Comparison of ENCODE assay signal across 8 cellular contexts in the genomic region with DNA sequence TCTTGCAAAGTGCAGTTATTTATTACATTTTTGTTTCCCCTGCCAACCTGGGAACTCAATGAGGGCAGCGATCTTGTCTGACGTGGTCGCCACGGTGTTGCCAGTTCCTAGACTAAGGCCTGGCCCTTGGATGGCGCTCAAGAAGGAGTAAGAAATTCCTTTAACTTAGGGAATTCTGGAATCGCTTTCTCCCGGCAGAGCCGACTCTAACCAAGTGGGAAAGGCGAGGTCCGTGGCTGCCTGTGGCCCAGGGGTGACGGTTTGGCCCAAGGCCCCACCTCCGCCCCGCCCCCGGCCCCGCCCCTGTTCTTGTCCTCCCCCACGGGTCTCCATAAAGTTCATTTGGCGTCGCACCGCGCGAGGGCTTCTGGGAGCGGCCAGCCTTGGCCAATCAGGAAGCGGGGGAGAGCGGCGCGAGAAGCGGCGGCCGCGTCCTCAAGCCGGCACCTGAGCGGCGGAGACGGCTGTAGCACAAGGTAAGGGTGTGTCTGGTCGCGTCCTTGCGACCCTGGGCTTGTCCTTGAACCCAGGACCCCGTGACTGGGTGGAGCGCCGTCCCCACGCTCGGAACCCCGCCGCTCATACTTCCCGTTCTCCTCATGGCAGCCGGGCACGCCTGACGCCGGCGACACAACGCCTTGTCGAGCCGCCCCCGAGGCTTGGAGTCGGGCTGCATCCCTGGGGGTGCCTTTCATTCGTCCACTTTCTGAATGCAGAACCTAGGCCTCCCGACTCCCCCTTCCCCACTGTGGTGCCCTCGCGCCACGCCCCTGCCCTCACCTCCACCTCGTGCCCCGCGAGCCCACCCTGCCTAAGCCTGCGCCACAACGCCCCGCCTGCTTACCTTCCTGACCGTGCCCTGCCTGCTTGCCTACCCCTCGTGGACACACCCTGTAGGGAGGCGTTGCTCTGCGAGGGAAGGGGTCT. TPM values are rescaled to one million over a fixed set of nuclear protein-coding genes. Genes with fewer than 3 reads are reported as not detected.
A peak's percentile ranks its signal among the peaks of the same experiment; 100 is the strongest.
DNase-seq lines count a peak whose midpoint lies in the region; ATAC-seq and TF ChIP-seq lines count a peak whose summit lies in the region.

Gene NUP93 (plus strand): TSS at position 394 of the 927 bp plus-strand sequence. CDS start 18,119 bp downstream, outside the sequence.

- no peak for TF ChIP-seq EP300 in esophagus muscularis mucosa (IDR thresholded peaks at IDR 0.05)

- no TSS peak for BruUV-seq in Panc1 (replicated peaks; lab: Mats Ljungman, UMichigan)

- no peaks in the 10 kb centered on the region for H3K27me3 Mint-ChIP-seq in activated T-cell treated with anti-CD3 and anti-CD28 coated beads, Interleukin-2, amount 50 U/mL, for 4 hours (ENCODE audit: low read depth)

- H3K9me3 ChIP-seq in Panc1 (ENCODE audit: control insufficient read depth, insufficient read depth, low read depth, low read length) (no peaks in the 10 kb centered on the region), esophagus muscularis mucosa (no peaks in the 10 kb centered on the region)

- peak within 1 kb of the TSS; percentile 85 for H2AFZ ChIP-seq in KMS-11 (ENCODE audit: low read depth)

- H3K9ac ChIP-seq in KMS-11: peak within 1 kb of the TSS; percentile 79

- H3K4me3 ChIP-seq in KMS-11 (IDR thresholded peaks at IDR 0.05; ENCODE audit: insufficient read depth, low read depth, low read length): no peak within 1 kb of the TSS
- H3K4me3 ChIP-seq in Panc1 (ENCODE audit: low read depth in 2 of 2, low read length in 2 of 2): peak within 1 kb of the TSS; percentile 85 to 93
- peak within 1 kb of the TSS; percentile 80 to 95 (median 84) for H3K4me3 ChIP-seq in esophagus muscularis mucosa

- no peaks in the 10 kb centered on the region for H4K20me1 ChIP-seq in KMS-11 (ENCODE audit: insufficient read depth)

- H3K36me3 Mint-ChIP-seq in activated T-cell treated with anti-CD3 and anti-CD28 coated beads, Interleukin-2, amount 50 U/mL, for 4 hours (ENCODE audit: insufficient read depth): no peaks in the 10 kb centered on the region

- H3K4me3 Mint-ChIP-seq in activated T-cell treated with anti-CD3 and anti-CD28 coated beads, Interleukin-2, amount 50 U/mL, for 4 hours: no peak within 1 kb of the TSS

- ATAC-seq in GM21723 (IDR thresholded peaks at IDR 0.05; ENCODE audit: unreplicated experiment): peak; percentile 72
- peak; percentile 98 for ATAC-seq in Panc1
- ATAC-seq in activated T-cell treated with anti-CD3 and anti-CD28 coated beads, Interleukin-2, amount 50 U/mL, for 4 hours: peak; percentile 93 to 96

- intact Hi-C loops in Panc1 (cut with micrococcal nuclease; ENCODE audit: unreplicated experiment): no loop called here
- intact Hi-C loops in esophagus muscularis mucosa (cut with DNase I): no loop called here

- H3K9me3 Mint-ChIP-seq in activated T-cell treated with anti-CD3 and anti-CD28 coated beads, Interleukin-2, amount 50 U/mL, for 4 hours: no peaks in the 10 kb centered on the region

- peak; percentile 29 for TF ChIP-seq POLR2A in esophagus muscularis mucosa (IDR thresholded peaks at IDR 0.05; ENCODE audit: low read depth)

- no peaks in the 10 kb centered on the region for H3K36me3 ChIP-seq in KMS-11 (ENCODE audit: insufficient read depth)
- no peaks in the 10 kb centered on the region; the same call in 1 of the 2 replicates for H3K36me3 ChIP-seq in Panc1 (ENCODE audit: control insufficient read depth, insufficient read depth, low read length)
- H3K36me3 ChIP-seq in esophagus muscularis mucosa: no peaks in the 10 kb centered on the region

- under 1% methylated on average over 23 of the region's 70 CpGs for WGBS in esophagus muscularis mucosa

- POLR2A ChIA-PET in Panc1 (lab: Charles Lee): interaction anchor here (0.6 kb wide), 1 partner anchor 294 kb away, joined by 3 read pairs; no protein-coding TSS in a partner anchor

- H3K4me1 ChIP-seq in KMS-11 (ENCODE audit: low read depth, poor library complexity, severe bottlenecking) (peaks cover 24% of the 10 kb centered on the region), Panc1 (ENCODE audit: control insufficient read depth, insufficient read depth, low read length) (peaks cover 9% of the 10 kb centered on the region; the same call in 1 of the 2 replicates), esophagus muscularis mucosa (peaks cover 17 to 48% (median 29%) of the 10 kb centered on the region in 4 donors)

- CTCF ChIA-PET in Panc1 (lab: Charles Lee): no interaction called here

- TF ChIP-seq CTCF in KMS-11 (conservative IDR thresholded peaks at IDR 0.05; ENCODE audit: low read depth, low read length): no peak
- TF ChIP-seq CTCF in Panc1 (IDR thresholded peaks at IDR 0.05): no peak
- no peak for TF ChIP-seq CTCF in esophagus muscularis mucosa (IDR thresholded peaks at IDR 0.05)

- peaks cover 43% of the 10 kb centered on the region for H3K79me2 ChIP-seq in KMS-11 (ENCODE audit: insufficient read depth, low read depth)

- H3K27me3 ChIP-seq in KMS-11 (ENCODE audit: insufficient read depth, low read depth) (no peaks in the 10 kb centered on the region), Panc1 (ENCODE audit: control insufficient read depth, insufficient read depth, low read length) (no peaks in the 10 kb centered on the region), esophagus muscularis mucosa (no peaks in the 10 kb centered on the region)

- H3K4me2 ChIP-seq in KMS-11: peak within 1 kb of the TSS; percentile 87

- H3K27ac ChIP-seq in KMS-11 (peak within 1 kb of the TSS; percentile 33; the same call in 1 of the 2 replicates), Panc1 (ENCODE audit: low read length) (peak within 1 kb of the TSS; percentile 95), esophagus muscularis mucosa (replicated peaks in 1 of 4) (peak within 1 kb of the TSS; percentile 81 to 86 (median 82))

- peaks cover 19% of the 10 kb centered on the region for H3K4me1 Mint-ChIP-seq in activated T-cell treated with anti-CD3 and anti-CD28 coated beads, Interleukin-2, amount 50 U/mL, for 4 hours (ENCODE audit: low read depth)

- in situ Hi-C loops in Panc1 (cut with HindIII; ENCODE audit: low pct_unique_long_range_greater_than_20kb, low sequenced_read_pairs): no loop called here

- DNase-seq in DMS153 treated with DMSO at 0.1 percent for 48 hours (lab: John Stamatoyannopoulos, UW; ENCODE audit: unreplicated experiment) (peak; percentile 80), Panc1 (ENCODE audit: low read depth, low spot score) (no peak), esophagus muscularis mucosa (ENCODE audit: extremely low spot score) (peak; percentile 98), myocyte (ENCODE audit: low read depth) (peak; percentile 96)
- DNase-seq in activated T-cell treated with anti-CD3 and anti-CD28 coated beads, Interleukin-2, amount 50 U/mL, for 4 hours: peak; percentile 84
- DNase-seq in stimulated activated CD8-positive, alpha-beta memory T cell treated with anti-CD3 and anti-CD28 coated beads, Interleukin-7, amount 100 ng/mL, for 4 hours (ENCODE audit: low read depth in 2 of 2): peak; percentile 80 to 85

RNA-seq across cellular contexts. Expression of gene NUP93, which starts in this region (rescaled TPM):
- 88.5 TPM for total RNA-seq in Panc1 (2021; ENCODE audit: unreplicated experiment)
- 72.1 TPM for polyA plus RNA-seq in Panc1 (2012; ENCODE audit: insufficient read length)
- 100 to 1,000 TPM; 178 to 195 (median 181) TPM for total RNA-seq in activated T-cell treated with anti-CD3 and anti-CD28 coated beads, Interleukin-2, amount 50 U/mL, for 4 hours
- 10 to 100 TPM; 34.0 to 47.5 (median 36.5) TPM for total RNA-seq in esophagus muscularis mucosa
- total RNA-seq in myocyte: 114 and 151 TPM in 2 replicates
- 144 TPM for polyA plus RNA-seq in myocyte (2012)

Comparison
In these comparisons a context has a peak if more than half of its experiments do, and no peak if none do; other contexts are left out.
1. H3K27ac ChIP-seq: peak in every context shown above with its lines; median percentile 95 in Panc1; 82 in esophagus muscularis mucosa; 33 in KMS-11.